ENCODE assay signal across 8 cellular contexts in the genomic region with DNA sequence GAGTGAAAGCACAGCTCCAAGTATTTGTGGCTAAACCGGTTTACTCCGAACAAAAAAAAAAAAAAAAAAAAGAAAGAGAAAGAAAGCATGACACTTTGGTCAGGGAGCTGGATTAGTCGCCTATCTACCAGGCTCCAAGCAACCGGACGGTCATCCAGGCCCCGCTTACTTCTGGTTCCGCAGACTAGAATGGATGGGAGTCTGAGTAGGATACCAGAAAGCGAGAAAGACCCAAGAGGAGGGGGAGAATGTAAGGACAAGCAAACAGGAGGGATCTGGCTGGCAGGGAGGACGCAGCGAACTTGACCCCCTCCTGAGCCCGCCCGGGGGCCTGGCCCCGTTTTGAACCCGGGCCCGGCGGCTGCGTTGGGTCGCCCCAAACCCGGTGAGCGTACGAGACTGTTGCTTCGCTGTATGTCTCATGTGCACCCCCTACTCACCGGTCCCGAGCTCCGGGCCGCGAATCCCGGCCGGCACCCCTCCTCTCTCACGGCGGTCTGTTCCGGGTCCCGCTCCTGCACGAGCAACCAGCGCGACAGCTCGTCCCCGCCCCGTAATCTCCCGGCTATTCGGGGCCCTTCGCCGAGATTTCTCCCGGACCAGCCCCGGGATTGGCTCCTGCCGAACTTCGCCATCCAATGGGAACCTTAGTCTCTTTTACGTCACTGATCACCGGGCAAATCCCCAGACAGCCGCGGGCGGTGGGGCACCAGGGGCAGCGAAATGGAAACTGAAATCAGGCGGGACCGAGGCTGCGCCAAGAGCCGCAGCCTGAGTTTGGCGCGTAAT.
DNase-seq lines count a peak whose midpoint lies in the region; ATAC-seq, FAIRE-seq and TF ChIP-seq lines count a peak whose summit lies in the region.

A gene with protein sequence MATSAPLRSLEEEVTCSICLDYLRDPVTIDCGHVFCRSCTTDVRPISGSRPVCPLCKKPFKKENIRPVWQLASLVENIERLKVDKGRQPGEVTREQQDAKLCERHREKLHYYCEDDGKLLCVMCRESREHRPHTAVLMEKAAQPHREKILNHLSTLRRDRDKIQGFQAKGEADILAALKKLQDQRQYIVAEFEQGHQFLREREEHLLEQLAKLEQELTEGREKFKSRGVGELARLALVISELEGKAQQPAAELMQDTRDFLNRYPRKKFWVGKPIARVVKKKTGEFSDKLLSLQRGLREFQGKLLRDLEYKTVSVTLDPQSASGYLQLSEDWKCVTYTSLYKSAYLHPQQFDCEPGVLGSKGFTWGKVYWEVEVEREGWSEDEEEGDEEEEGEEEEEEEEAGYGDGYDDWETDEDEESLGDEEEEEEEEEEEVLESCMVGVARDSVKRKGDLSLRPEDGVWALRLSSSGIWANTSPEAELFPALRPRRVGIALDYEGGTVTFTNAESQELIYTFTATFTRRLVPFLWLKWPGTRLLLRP (minus strand): TSS at position 542 of the 789 bp plus-strand sequence. CDS start 14,303 bp downstream, outside the sequence.

- FAIRE-seq in islet of Langerhans (lab: Jason Lieb, UNC) = peak; percentile 58

- ATAC-seq in GM19035 (IDR thresholded peaks at IDR 0.05; ENCODE audit: unreplicated experiment) (peak; percentile 77), HG03354 (IDR thresholded peaks at IDR 0.05; ENCODE audit: poor library complexity, severe bottlenecking, unreplicated experiment) (peak; percentile 82)
- ATAC-seq in activated CD4-positive, CD25-positive, alpha-beta regulatory T cell treated with anti-CD3 and anti-CD28 coated beads, Interleukin-2, amount 50 U/mL, for 24 hours = peak; percentile 90 to 91

- no peak for TF ChIP-seq CTCF in AG09319 (IDR thresholded peaks at IDR 0.05; ENCODE audit: low read depth, low read length)

- DNase-seq in AG09319 (ENCODE audit: extremely low read depth, low read depth) = peak; percentile 89
- peak; percentile 95 for DNase-seq in NCI-H446 treated with DMSO at 0.1 percent for 48 hours (lab: John Stamatoyannopoulos, UW)
- peak; percentile 97 for DNase-seq in cerebellar cortex (ENCODE audit: low spot score)
- peak; percentile 90 for DNase-seq in stimulated activated CD4-positive, alpha-beta T cell treated with anti-CD3 and anti-CD28 coated beads, Interleukin-12 subunit alpha, Interleukin-12 subunit beta, amount 100 ng/mL, for 4 hours

Comparison
In these comparisons a context has a peak if more than half of its experiments do, and no peak if none do; other contexts are left out.
1. Peak in every context shown above with its lines: DNase-seq and ATAC-seq.